Comparison of ENCODE assay signal across 8 cellular contexts in the genomic region with DNA sequence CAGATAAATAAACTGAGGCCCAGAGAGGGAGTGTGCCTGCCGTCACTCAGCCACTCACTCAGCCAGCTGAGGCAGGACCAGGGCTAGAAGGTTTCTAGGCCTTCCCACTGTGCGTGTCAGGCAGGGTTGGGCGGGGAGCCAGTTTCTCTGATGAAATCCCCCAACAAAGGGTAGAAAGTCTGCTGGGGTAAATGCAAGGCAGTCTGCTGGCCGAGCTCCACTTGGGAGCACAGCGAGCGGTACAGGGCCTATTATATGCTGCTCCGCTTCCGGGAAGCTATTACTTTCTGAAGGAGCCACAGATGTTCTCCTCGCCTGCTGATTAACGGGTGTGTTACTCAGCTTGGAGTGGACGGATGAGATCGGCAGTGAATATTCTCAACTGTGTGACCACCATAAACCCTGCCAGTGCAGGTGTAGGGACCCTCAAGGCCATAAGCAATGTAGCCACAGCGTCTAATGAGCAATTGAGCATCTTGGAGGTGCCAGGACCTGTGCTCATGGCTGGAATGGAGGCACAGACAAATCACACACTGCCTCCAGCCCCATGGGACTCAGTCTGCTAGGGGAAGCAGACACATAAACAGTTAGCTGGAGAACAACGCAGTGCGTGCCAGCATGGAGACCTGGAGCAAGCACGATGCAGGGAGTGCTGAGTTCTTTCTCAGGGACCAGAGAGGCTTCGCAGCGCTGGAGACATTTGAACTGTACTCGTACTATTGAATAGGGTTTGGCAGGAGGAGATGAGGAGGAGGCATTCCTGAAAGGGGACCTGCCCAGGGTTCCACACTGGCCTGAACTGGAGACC. TPM values are rescaled to one million over a fixed set of nuclear protein-coding genes. Genes with fewer than 3 reads are reported as not detected.
A peak's percentile ranks its signal among the peaks of the same experiment; 100 is the strongest.
DNase-seq lines count a peak whose midpoint lies in the region; ATAC-seq and TF ChIP-seq lines count a peak whose summit lies in the region.

No MANE protein-coding gene starts in this region.

- no peak for TF ChIP-seq CTCF in ascending aorta (IDR thresholded peaks at IDR 0.05)
- TF ChIP-seq CTCF in tibial artery (IDR thresholded peaks at IDR 0.05): no peak

- intact Hi-C loops in ascending aorta (cut with DNase I): loop anchor here (5.0 kb wide), 1 partner anchor 44 kb away; a partner anchor contains a TSS
- intact Hi-C loops in left colon (cut with DNase I, micrococcal nuclease): no loop called here
- intact Hi-C loops in tibial artery (cut with DNase I; ENCODE audit: low total_unique reads): no loop called here

- no peaks in the 10 kb centered on the region for H3K27me3 ChIP-seq in ascending aorta
- no peaks in the 10 kb centered on the region for H3K27me3 ChIP-seq in tibial artery

- H3K36me3 ChIP-seq in ascending aorta (no peaks in the 10 kb centered on the region), tibial artery (no peaks in the 10 kb centered on the region)

- H3K27ac ChIP-seq in ascending aorta: peak overlapping the region; percentile 58 to 67
- peak overlapping the region in 1 of 2 donors; percentile 19 for H3K27ac ChIP-seq in tibial artery

- ATAC-seq in left colon (no peak), HG02759 (IDR thresholded peaks at IDR 0.05; ENCODE audit: unreplicated experiment) (no peak)

- H3K4me1 ChIP-seq in ascending aorta: peaks cover 0 to 14% of the 10 kb centered on the region in 2 donors
- H3K4me1 ChIP-seq in tibial artery: peaks cover 0 to 8% (median 4%) of the 10 kb centered on the region in 4 donors

- DNase-seq in NCI-H1417 (lab: John Stamatoyannopoulos, UW) (peak; percentile 69 to 98 (median 91)), ascending aorta (ENCODE audit: low spot score in 2 of 2) (peak in 1 of 2 donors; percentile 93), left colon (peak; percentile 48 to 75), tibial artery (peak; percentile 88 to 92), DMS53 (lab: John Stamatoyannopoulos, UW) (no peak), KG1 (lab: John Stamatoyannopoulos, UW) (no peak), activated gamma-delta T cell (lab: John Stamatoyannopoulos, UW) (no peak)

- H3K9me3 ChIP-seq in ascending aorta (no peaks in the 10 kb centered on the region), tibial artery (no peaks in the 10 kb centered on the region)

- peak overlapping the region in 1 of 2 donors; percentile 20 for H3K4me3 ChIP-seq in ascending aorta
- H3K4me3 ChIP-seq in tibial artery: no peak overlapping the region

RNA-seq across cellular contexts. Expression of a gene that starts 42.1 kb away (rescaled TPM):
- total RNA-seq in ascending aorta (11.0 TPM), left colon (1 to 10 TPM in 1 of 2 donors, under 1 TPM in 1; 0.67 to 1.6 TPM)

Comparison
In these comparisons a context has a peak if more than half of its experiments do, and no peak if none do; other contexts are left out.
1. DNase-seq: peak in NCI-H1417 (3 of 3), left colon (2 of 2) and tibial artery (2 of 2); none in DMS53 (single experiment), KG1 (single experiment) and activated gamma-delta T cell (single experiment).